ENCODE assay signal across 8 cellular contexts in the genomic region with DNA sequence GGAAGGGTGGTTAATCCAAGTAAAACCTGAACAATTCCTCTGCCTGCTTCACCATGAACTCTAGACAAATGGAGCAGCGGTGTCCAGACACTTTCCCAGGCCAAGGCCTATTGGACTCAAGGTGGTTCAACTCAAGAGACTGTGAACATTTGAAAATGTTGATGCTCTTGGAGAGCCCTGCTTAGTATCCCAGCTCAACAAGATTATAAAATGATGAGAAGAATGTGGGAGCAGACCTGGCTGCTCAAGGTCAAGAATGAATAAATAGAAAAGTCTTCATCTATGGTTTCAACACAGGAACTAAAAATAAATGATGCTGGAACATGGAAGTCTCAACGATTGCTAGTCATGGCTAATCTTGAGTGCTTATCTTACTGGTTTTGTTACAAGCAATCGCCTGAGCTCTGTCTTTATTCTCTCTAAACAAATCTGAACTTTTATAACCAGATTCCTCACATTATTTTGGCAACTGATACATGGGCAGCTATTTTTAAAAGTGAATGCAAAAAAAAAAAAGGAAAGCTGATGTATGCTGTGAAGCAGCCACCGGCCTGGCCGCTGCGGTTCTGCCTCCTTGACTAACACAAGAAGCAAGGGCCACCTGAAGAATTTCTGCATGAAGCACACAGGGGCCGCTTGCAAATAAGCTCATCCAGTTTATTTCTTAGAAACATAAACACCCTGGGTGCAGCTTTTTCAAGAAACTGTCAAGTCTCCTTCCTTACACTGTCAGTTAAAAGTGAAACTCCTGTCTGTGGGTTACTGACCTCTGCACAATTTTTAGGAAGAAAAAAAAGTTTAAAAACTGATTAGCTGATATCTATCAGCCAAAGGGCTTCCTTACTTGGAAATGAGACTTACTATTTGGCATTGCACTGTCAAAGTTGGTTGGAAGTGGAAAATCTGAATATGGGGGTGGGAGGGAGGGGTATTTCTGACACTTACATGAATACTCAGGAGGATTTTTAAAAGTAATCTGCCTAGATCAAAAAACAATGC.
DNase-seq lines count a peak whose midpoint lies in the region; ATAC-seq and TF ChIP-seq lines count a peak whose summit lies in the region.

No MANE protein-coding gene starts in this region.

- ATAC-seq in DND-41 (ENCODE audit: insufficient read depth, low read depth) (peak; percentile 81), HG02973 (IDR thresholded peaks at IDR 0.05; ENCODE audit: unreplicated experiment) (no peak), HG02763 (IDR thresholded peaks at IDR 0.05; ENCODE audit: unreplicated experiment) (no peak)
- ATAC-seq in effector memory CD8-positive, alpha-beta T cell (replicated peaks) = no peak

- 34 to 59% methylated on average over 7 of the region's 7 CpGs for WGBS in sigmoid colon, 2 donors

- H3K36me3 ChIP-seq in DND-41 (ENCODE audit: insufficient read depth, low read length) (no peaks in the 10 kb centered on the region), sigmoid colon (no peaks in the 10 kb centered on the region)

- DNase-seq in DND-41 (peak; percentile 74), RPMI8226 (peak; percentile 82), sigmoid colon (peak; percentile 71), superior temporal gyrus (ENCODE audit: extremely low spot score) (no peak), NCI-H1694 treated with DMSO at 0.1 percent for 48 hours (lab: John Stamatoyannopoulos, UW) (no peak)
- no peak for DNase-seq in effector memory CD8-positive, alpha-beta T cell

- intact Hi-C loops in sigmoid colon (cut with DNase I) = no loop called here

- no peaks in the 10 kb centered on the region for H3K79me2 ChIP-seq in DND-41 (ENCODE audit: insufficient read depth, low read length)

- H3K27me3 ChIP-seq in DND-41 (ENCODE audit: insufficient read depth, low read length, poor library complexity) (no peaks in the 10 kb centered on the region), sigmoid colon (no peaks in the 10 kb centered on the region)

- peak in 1 of 4 donors; percentile 33 for TF ChIP-seq EP300 in sigmoid colon (IDR thresholded peaks at IDR 0.05)

- peaks cover 47 to 73% of the 10 kb centered on the region in 2 donors for H3K4me1 Mint-ChIP-seq in effector memory CD8-positive, alpha-beta T cell (ENCODE audit: low read depth in 2 of 2)

- H3K9me3 ChIP-seq in DND-41 (ENCODE audit: insufficient read depth, low read length, severe bottlenecking) (no peaks in the 10 kb centered on the region), sigmoid colon (no peaks in the 10 kb centered on the region)

- H3K9me3 Mint-ChIP-seq in effector memory CD8-positive, alpha-beta T cell = no peaks in the 10 kb centered on the region

- peaks cover 3% of the 10 kb centered on the region for H3K36me3 Mint-ChIP-seq in effector memory CD8-positive, alpha-beta T cell (ENCODE audit: insufficient read depth)

- TF ChIP-seq CTCF in DND-41 (IDR thresholded peaks at IDR 0.05; ENCODE audit: borderline replicate concordance, extremely low read depth, low read length, poor library complexity, severe bottlenecking) (no peak), sigmoid colon (IDR thresholded peaks at IDR 0.05) (no peak)

- peak overlapping the region; percentile 47 for H3K9ac ChIP-seq in DND-41 (ENCODE audit: low read depth, low read length)

- peak overlapping the region; percentile 74 for H2AFZ ChIP-seq in DND-41 (ENCODE audit: low read depth, low read length)

- H3K4me1 ChIP-seq in DND-41 (ENCODE audit: insufficient read depth, low read length) (peaks cover 58% of the 10 kb centered on the region), sigmoid colon (peaks cover 0 to 75% (median 69%) of the 10 kb centered on the region in 4 donors)

- H3K4me3 ChIP-seq in DND-41 (ENCODE audit: low read depth in 1 of 2, low read length in 2 of 2) (peak overlapping the region in 1 of 2 experiments; percentile 46), sigmoid colon (peak overlapping the region in 3 of 4 donors; percentile 7 to 22 (median 18))

- peak overlapping the region; percentile 77 to 79 for H3K4me3 Mint-ChIP-seq in effector memory CD8-positive, alpha-beta T cell

- H3K27ac ChIP-seq in DND-41 (ENCODE audit: low read length) (peak overlapping the region; percentile 91), sigmoid colon (peak overlapping the region; percentile 61 to 72 (median 68))

- no peaks in the 10 kb centered on the region for H4K20me1 ChIP-seq in DND-41 (ENCODE audit: insufficient read depth, low read length)

- peak overlapping the region; percentile 59 for H3K4me2 ChIP-seq in DND-41 (ENCODE audit: insufficient read depth, low read length)

- TF ChIP-seq POLR2A in sigmoid colon (IDR thresholded peaks at IDR 0.05) = no peak

- H3K27ac Mint-ChIP-seq in effector memory CD8-positive, alpha-beta T cell = peak overlapping the region; percentile 94 to 97

- no peaks in the 10 kb centered on the region for H3K27me3 Mint-ChIP-seq in effector memory CD8-positive, alpha-beta T cell

Comparison
In these comparisons a context has a peak if more than half of its experiments do, and no peak if none do; other contexts are left out.
1. DNase-seq: peak in DND-41 (single experiment), RPMI8226 (single experiment) and sigmoid colon (single experiment); none in effector memory CD8-positive, alpha-beta T cell (0 of 3), superior temporal gyrus (single experiment) and NCI-H1694 treated with DMSO at 0.1 percent for 48 hours (single experiment).